8 cellular contexts compared by ENCODE assay signal in the genomic region with DNA sequence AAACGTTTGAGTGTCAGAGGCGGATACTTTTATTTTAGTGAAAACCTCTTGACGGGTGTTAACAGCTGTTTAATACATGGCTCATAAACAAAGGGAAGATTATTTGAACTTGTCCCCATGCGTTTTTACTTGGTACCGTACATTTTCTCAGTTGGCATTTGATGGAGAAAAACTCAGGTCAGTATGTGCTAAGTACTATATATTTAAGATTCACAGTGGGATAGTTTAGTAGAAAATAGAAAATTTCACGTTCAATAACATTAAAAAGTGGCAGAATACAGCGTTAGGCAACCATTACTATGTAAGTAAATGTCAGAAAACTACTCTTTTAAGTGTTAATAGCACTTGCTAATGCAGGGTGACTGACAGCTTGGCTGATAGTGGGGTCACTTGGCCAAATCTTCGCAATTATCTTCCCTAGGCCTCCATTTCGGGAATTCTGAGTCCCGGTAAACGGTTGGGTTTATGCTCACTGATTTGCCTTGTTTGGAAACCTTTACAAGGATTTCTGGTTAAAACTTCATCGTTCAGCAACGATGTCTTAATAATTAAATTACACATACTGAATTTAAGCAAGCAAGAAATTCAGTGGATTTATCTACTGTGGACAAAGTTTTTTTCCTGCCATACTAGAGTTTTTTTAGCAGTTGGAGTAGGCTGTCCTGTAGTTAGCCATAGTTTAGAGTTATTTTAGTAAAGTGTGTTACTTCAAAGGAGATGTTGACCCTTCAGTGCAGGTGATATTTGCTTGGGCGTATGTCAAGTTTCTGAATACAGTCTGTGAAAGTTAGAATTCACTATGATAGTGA. TPM values are rescaled to one million over a fixed set of nuclear protein-coding genes. Genes with fewer than 3 reads are reported as not detected.
A peak's percentile ranks its signal among the peaks of the same experiment; 100 is the strongest.
DNase-seq lines count a peak whose midpoint lies in the region; ATAC-seq, FAIRE-seq and TF ChIP-seq lines count a peak whose summit lies in the region.

No MANE protein-coding gene starts in this region.

- TF ChIP-seq POLR2A in A549 (IDR thresholded peaks at IDR 0.05; ENCODE audit: low read length) (no peak), breast epithelium (IDR thresholded peaks at IDR 0.05) (no peak)

- no peak for TF ChIP-seq RAD21 in A549 (conservative IDR thresholded peaks at IDR 0.05 in 1 of 2, IDR thresholded peaks at IDR 0.05 in 1 of 2)

- intact Hi-C loops in breast epithelium (cut with DNase I; ENCODE audit: low total_unique reads) = loop anchor here (10.0 kb wide), 1 partner anchor 880 kb away; no protein-coding TSS in a partner anchor

- POLR2A ChIA-PET in A549 (lab: Yijun Ruan, JAX) = interaction anchor here (1.1 to 11.1 kb wide), 6 partner anchors 11 to 101 kb away, joined by 3 to 374 read pairs (median 32); no protein-coding TSS in a partner anchor

- peak overlapping the region; percentile 96 for H3K4me2 ChIP-seq in A549

- ATAC-seq in A549 = no peak
- no peak for ATAC-seq in HG03139 (IDR thresholded peaks at IDR 0.05; ENCODE audit: unreplicated experiment)

- TF ChIP-seq CTCF in A549 (IDR thresholded peaks at IDR 0.05) (no peak), breast epithelium (IDR thresholded peaks at IDR 0.05) (no peak), mesothelial cell of epicardium (IDR thresholded peaks at IDR 0.05; ENCODE audit: unreplicated experiment) (no peak)

- H3K27ac ChIP-seq in A549 (peak overlapping the region; percentile 88 to 91), HUES64 (ENCODE audit: low read depth, low read length) (peak overlapping the region; percentile 87), breast epithelium (peak overlapping the region; percentile 97 to 99)

- H3K36me3 ChIP-seq in HUES64 (ENCODE audit: insufficient read depth, low read length) = peaks cover 21% of the 10 kb centered on the region; the same call in 1 of the 2 replicates
- H3K36me3 ChIP-seq in breast epithelium = no peaks in the 10 kb centered on the region

- H3K4me3 ChIP-seq in A549 (peak overlapping the region; percentile 56), HUES64 (ENCODE audit: low read length) (peak overlapping the region; percentile 64), breast epithelium (peak overlapping the region; percentile 55 to 73 (median 62))

- TF ChIP-seq EP300 in A549 (IDR thresholded peaks at IDR 0.05) = no peak

- no peaks in the 10 kb centered on the region for H3K9me3 Mint-ChIP-seq in mesothelial cell of epicardium

- H3K9me3 ChIP-seq in A549 (no peaks in the 10 kb centered on the region), HUES64 (ENCODE audit: insufficient read depth, low read depth, low read length) (no peaks in the 10 kb centered on the region), breast epithelium (no peaks in the 10 kb centered on the region)

- peak overlapping the region; percentile 70 for H3K9ac ChIP-seq in HUES64 (ENCODE audit: low read depth, low read length)

- H3K27me3 Mint-ChIP-seq in mesothelial cell of epicardium (ENCODE audit: low read depth) = no peaks in the 10 kb centered on the region

- H3K4me3 Mint-ChIP-seq in mesothelial cell of epicardium = peak overlapping the region; percentile 90

- DNase-seq in A549 (ENCODE audit: low read depth in 1 of 2, low spot score in 1 of 2) = peak in 1 of 2 experiments; percentile 53
- no peak for DNase-seq in breast epithelium (ENCODE audit: low spot score in 2 of 2)
- DNase-seq in mesothelial cell of epicardium (ENCODE audit: low spot score in 2 of 2, unreplicated experiment in 2 of 2) = no peak
- DNase-seq in activated effector memory CD4-positive, alpha-beta T cell treated with anti-CD3 and anti-CD28 coated beads, Interleukin-2, amount 50 U/mL, for 16 hours = no peak
- DNase-seq in NCI-H446 treated with DMSO at 0.1 percent for 48 hours (lab: John Stamatoyannopoulos, UW) = no peak
- DNase-seq in Ammon's horn (ENCODE audit: low spot score) = no peak

- no peak for FAIRE-seq in A549 (lab: Jason Lieb, UNC)

- H3K4me1 ChIP-seq in A549 (peaks cover 50% of the 10 kb centered on the region), HUES64 (ENCODE audit: insufficient read depth, low read length) (peaks cover 52% of the 10 kb centered on the region), breast epithelium (peaks cover 0 to 18% of the 10 kb centered on the region in 2 donors)

- no peaks in the 10 kb centered on the region for H3K27me3 ChIP-seq in HUES64 (ENCODE audit: insufficient read depth, low read length)
- H3K27me3 ChIP-seq in breast epithelium = no peaks in the 10 kb centered on the region

- peak overlapping the region; percentile 100 for H3K27ac Mint-ChIP-seq in mesothelial cell of epicardium

- peaks cover 59% of the 10 kb centered on the region for H3K4me1 Mint-ChIP-seq in mesothelial cell of epicardium

- WGBS in A549 (ENCODE audit: missing lambda C conversion rate) = 6% methylated on average over 14 of the region's 14 CpGs
- 51% methylated on average over 14 of the region's 14 CpGs for WGBS in HUES64

- peaks cover 1% of the 10 kb centered on the region for H3K36me3 Mint-ChIP-seq in mesothelial cell of epicardium

- CTCF ChIA-PET in A549 (lab: Yijun Ruan, JAX) = interaction anchor here (0.6 to 9.5 kb wide), 5 partner anchors 13 to 108 kb away, joined by 3 to 98 read pairs (median 14); no protein-coding TSS in a partner anchor

TF ChIP-seq in A549, 52 proteins besides CTCF, POLR2A, EP300 and RAD21 (continues in another document):
- TF ChIP-seq KDM1A (IDR thresholded peaks at IDR 0.05; ENCODE audit: low read depth) = no peak
- TF ChIP-seq PHF8 (IDR thresholded peaks at IDR 0.05; ENCODE audit: borderline replicate concordance, low read depth) = peak; percentile 6; the same call in 1 of the 2 replicates
- no peak; the same call in 1 of the 2 replicates for TF ChIP-seq GATA3 (IDR thresholded peaks at IDR 0.05; ENCODE audit: borderline replicate concordance)
- TF ChIP-seq HOXB13 (CRISPR knock-in tag; IDR thresholded peaks at IDR 0.05; ENCODE audit: low read depth) = no peak
- TF ChIP-seq, protein P1, sequence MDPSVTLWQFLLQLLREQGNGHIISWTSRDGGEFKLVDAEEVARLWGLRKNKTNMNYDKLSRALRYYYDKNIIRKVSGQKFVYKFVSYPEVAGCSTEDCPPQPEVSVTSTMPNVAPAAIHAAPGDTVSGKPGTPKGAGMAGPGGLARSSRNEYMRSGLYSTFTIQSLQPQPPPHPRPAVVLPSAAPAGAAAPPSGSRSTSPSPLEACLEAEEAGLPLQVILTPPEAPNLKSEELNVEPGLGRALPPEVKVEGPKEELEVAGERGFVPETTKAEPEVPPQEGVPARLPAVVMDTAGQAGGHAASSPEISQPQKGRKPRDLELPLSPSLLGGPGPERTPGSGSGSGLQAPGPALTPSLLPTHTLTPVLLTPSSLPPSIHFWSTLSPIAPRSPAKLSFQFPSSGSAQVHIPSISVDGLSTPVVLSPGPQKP (IDR thresholded peaks at IDR 0.05; ENCODE audit: low read depth, low read length) = no peak
- TF ChIP-seq TP53 (CRISPR knock-in tag; IDR thresholded peaks at IDR 0.05) = peak; percentile 24; the same call in 1 of the 2 replicates
- TF ChIP-seq EHMT2 (IDR thresholded peaks at IDR 0.05; ENCODE audit: low read depth) = no peak
- TF ChIP-seq MAFK (IDR thresholded peaks at IDR 0.05; ENCODE audit: partially characterized antibody) = no peak
- TF ChIP-seq SMC3 (IDR thresholded peaks at IDR 0.05) = no peak
- TF ChIP-seq, protein P2, sequence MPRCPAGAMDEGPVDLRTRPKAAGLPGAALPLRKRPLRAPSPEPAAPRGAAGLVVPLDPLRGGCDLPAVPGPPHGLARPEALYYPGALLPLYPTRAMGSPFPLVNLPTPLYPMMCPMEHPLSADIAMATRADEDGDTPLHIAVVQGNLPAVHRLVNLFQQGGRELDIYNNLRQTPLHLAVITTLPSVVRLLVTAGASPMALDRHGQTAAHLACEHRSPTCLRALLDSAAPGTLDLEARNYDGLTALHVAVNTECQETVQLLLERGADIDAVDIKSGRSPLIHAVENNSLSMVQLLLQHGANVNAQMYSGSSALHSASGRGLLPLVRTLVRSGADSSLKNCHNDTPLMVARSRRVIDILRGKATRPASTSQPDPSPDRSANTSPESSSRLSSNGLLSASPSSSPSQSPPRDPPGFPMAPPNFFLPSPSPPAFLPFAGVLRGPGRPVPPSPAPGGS (IDR thresholded peaks at IDR 0.05) = no peak
- 0 out of 2 replicates have a peak, but pooled peaks have one; percentile 30 for TF ChIP-seq TFCP2L1 (CRISPR knock-in tag; IDR thresholded peaks at IDR 0.05)
- no peak for TF ChIP-seq E2F6 (IDR thresholded peaks at IDR 0.05; ENCODE audit: borderline replicate concordance, low read depth)
- peak; percentile 27; the same call in 1 of the 2 replicates for TF ChIP-seq RARB (CRISPR knock-in tag; IDR thresholded peaks at IDR 0.05)
- no peak for TF ChIP-seq CEBPB (IDR thresholded peaks at IDR 0.05)
- TF ChIP-seq POLR2AphosphoS2 (conservative IDR thresholded peaks at IDR 0.05; ENCODE audit: low read length) = peak; percentile 26; the same call in 1 of the 2 replicates
- peak; percentile 62; the same call in 1 of the 2 replicates for TF ChIP-seq EHF (CRISPR knock-in tag; IDR thresholded peaks at IDR 0.05)

RNA-seq across cellular contexts. Expression of gene CHD2, which starts 4.9 kb away (rescaled TPM):
- 68.2 and 88.1 TPM in 2 replicates for polyA plus RNA-seq in A549 (2011; rRNA removed)
- 19.7 and 19.8 TPM in 2 replicates for polyA plus RNA-seq in A549 (2012; cell fraction: cytosol; rRNA removed)
- 42.4 and 67.4 TPM in 2 replicates for polyA plus RNA-seq in A549 (2012; cell fraction: nucleus; rRNA removed)
- 29.5 to 30.2 TPM (median 29.5 TPM) in 3 replicates for polyA plus RNA-seq in A549 (2017; fragmentation: RNase III; extraction: RNeasy Plus Mini Kit Qiagen cat#74134 plus additional on column Dnase treatment)
- polyA minus RNA-seq in A549 (2011; rRNA and poly(A)+ RNA removed) = 127 and 129 TPM in 2 replicates
- polyA plus RNA-seq in HUES64 (2013, experiment 1 of 2) = 15.8 TPM
- polyA plus RNA-seq in HUES64 (2013, experiment 2 of 2) = 24.0 TPM
- 100 to 1,000 TPM; 137 to 215 (median 197) TPM for total RNA-seq in breast epithelium
- total RNA-seq in mesothelial cell of epicardium = 178 to 183 TPM (median 180 TPM) in 3 replicates
